In the genomic region with DNA sequence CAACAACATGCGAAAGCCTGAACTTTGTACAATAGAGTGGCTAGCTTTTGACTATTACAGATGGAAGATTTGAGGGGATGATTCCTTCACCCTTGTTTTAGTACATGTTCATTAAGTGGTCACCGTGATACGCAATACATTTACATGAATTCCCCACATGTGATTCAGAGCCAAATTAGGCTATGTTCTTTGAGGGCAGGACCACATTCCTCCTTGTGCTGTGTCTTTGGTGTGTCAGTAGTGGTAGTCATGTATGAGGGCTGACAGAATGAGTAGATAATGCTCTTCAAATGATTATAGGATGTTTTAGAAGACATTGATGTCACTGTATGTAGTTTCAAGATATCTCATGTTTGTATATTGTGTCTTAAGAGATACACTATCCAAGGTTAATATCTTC, we compare ENCODE assay signal across 21 cellular contexts. TPM values are rescaled to one million over a fixed set of nuclear protein-coding genes. Genes with fewer than 3 reads are reported as not detected.
DNase-seq lines count a peak whose midpoint lies in the region; ATAC-seq and TF ChIP-seq lines count a peak whose summit lies in the region.
"Had no signal": no experiment of that assay in that cellular context is flagged by ENCODE, and none has a peak within 500 bp of the region (broad histone marks: within the 10 kb centered on the region; RNA-seq: fewer than 3 reads in every experiment).

No MANE protein-coding gene starts in this region.

- ATAC-seq in IMR-90 (ENCODE audit: low read depth) (no peak), HG02981 (IDR thresholded peaks at IDR 0.05; ENCODE audit: unreplicated experiment) (no peak), left lobe of liver (no peak)
- ATAC-seq: SK-N-SH treated with all-trans-retinoic acid at 6 μM for 48 hours had no signal

- no peak for TF ChIP-seq POLR2A in IMR-90 (IDR thresholded peaks at IDR 0.05; ENCODE audit: low read depth, low read length)

- BruUV-seq in IMR-90 (replicated peaks; lab: Mats Ljungman, UMichigan) = no TSS peak

- no peaks in the 10 kb centered on the region; the same call in 1 of the 2 replicates for H3K36me3 ChIP-seq in IMR-90 (ENCODE audit: control insufficient read depth, insufficient read depth, low read length)

- peak; percentile 53 for DNase-seq in Daoy (ENCODE audit: low read depth)
- DNase-seq in IMR-90 = no peak
- peak; percentile 12 for DNase-seq in choroid plexus epithelial cell (ENCODE audit: low read depth)
- peak; percentile 17 for DNase-seq in kidney tubule cell (ENCODE audit: low spot score)
- DNase-seq in left lobe of liver (ENCODE audit: low spot score) = no peak
- DNase-seq in germinal center (ENCODE audit: low spot score) = no peak
- no peak for DNase-seq in COR-L47 (lab: John Stamatoyannopoulos, UW)
- DNase-seq: CD4-positive, CD25-positive, alpha-beta regulatory T cell; DMS79; GDM1; Kasumi-1; MM.1S; NCI-H1048; NCI-H1417 treated with DMSO at 0.1 percent for 48 hours; NCI-H187 treated with DMSO at 0.1 percent for 48 hours; NCI-H2107; NCI-H446 treated with DMSO at 0.1 percent for 48 hours; NCI-H69; PC-9 had no signal

- no CpG with 5 or more reads among the region's 3 CpGs for WGBS in IMR-90 (ENCODE audit: extremely low coverage in 2 of 2, insufficient read length in 1 of 2), 2 experiments

- H4K91ac ChIP-seq in IMR-90 (ENCODE audit: insufficient read depth, low read depth, low read length) = no peak overlapping the region

- H4K8ac ChIP-seq in IMR-90 (ENCODE audit: low read depth in 2 of 2, low read length in 2 of 2) = no peak overlapping the region; a peak in 1 of 4 replicates

- no peak for TF ChIP-seq CTCF in IMR-90 (conservative IDR thresholded peaks at IDR 0.05; ENCODE audit: low read depth, low read length)
- no peak for TF ChIP-seq CTCF in choroid plexus epithelial cell (conservative IDR thresholded peaks at IDR 0.05; ENCODE audit: low read depth, low read length)

- H3K4me1 ChIP-seq in IMR-90 (ENCODE audit: control insufficient read depth, insufficient read depth, low read length) = peaks cover 9% of the 10 kb centered on the region; the same call in 1 of the 2 replicates

- POLR2A ChIA-PET in IMR-90 (lab: Charles Lee; ENCODE audit: unreplicated experiment) = no interaction called here

- peak overlapping the region; percentile 13; the same call in 1 of the 2 replicates for H2BK120ac ChIP-seq in IMR-90 (ENCODE audit: low read depth, low read length)

- peaks cover 47 to 70% of the 10 kb centered on the region in 2 experiments for H3K79me1 ChIP-seq in IMR-90 (ENCODE audit: low read depth in 1 of 2, low read length in 2 of 2)

- H2BK20ac ChIP-seq in IMR-90 (ENCODE audit: low read depth, low read length) = 0 out of 2 replicates have a peak overlapping the region, but pooled peaks have one; percentile 39

- no peaks in the 10 kb centered on the region for H3K9me3 ChIP-seq in IMR-90 (ENCODE audit: control insufficient read depth, insufficient read depth, low read length)

- H2BK15ac ChIP-seq in IMR-90 (ENCODE audit: low read depth, low read length) = no peak overlapping the region

- dilution Hi-C loops in IMR-90 (cut with HindIII; ENCODE audit: low sequenced_read_pairs, unreplicated experiment) = no loop called here

- intact Hi-C loops in IMR-90 (cut with micrococcal nuclease) = no loop called here

- no peak overlapping the region for H3K4me2 ChIP-seq in IMR-90 (ENCODE audit: low read depth, low read length)
- H3K4me2 ChIP-seq: PC-9 had no signal

- H3K27me3 ChIP-seq in IMR-90 (ENCODE audit: control insufficient read depth, insufficient read depth, low read length) = no peaks in the 10 kb centered on the region

- 0 out of 2 replicates have a peak overlapping the region, but pooled peaks have one; percentile 33 for H3K23ac ChIP-seq in IMR-90 (ENCODE audit: low read depth, low read length)

- no peak overlapping the region for H3K56ac ChIP-seq in IMR-90 (ENCODE audit: extremely low read depth, insufficient read depth, low read length)

- no peak overlapping the region for H2AFZ ChIP-seq in IMR-90 (replicated peaks; ENCODE audit: low read length, poor library complexity)
- H2AFZ ChIP-seq: PC-9 had no signal

- H2BK5ac ChIP-seq in IMR-90 (ENCODE audit: low read depth, low read length, poor library complexity, severe bottlenecking) = no peak overlapping the region

- H3K14ac ChIP-seq in IMR-90 (replicated peaks; ENCODE audit: low read depth, low read length) = peak overlapping the region; percentile 79

- H4K5ac ChIP-seq in IMR-90 (ENCODE audit: low read depth, low read length) = no peak overlapping the region

- no peak overlapping the region for H3K9ac ChIP-seq in IMR-90 (ENCODE audit: low read depth, low read length)

- peaks cover 10% of the 10 kb centered on the region for H3K9me1 ChIP-seq in IMR-90 (ENCODE audit: insufficient read depth, low read length)

- no peak overlapping the region for H2AK9ac ChIP-seq in IMR-90 (replicated peaks; ENCODE audit: low read depth, low read length, poor library complexity)

- H4K20me1 ChIP-seq in IMR-90 (ENCODE audit: insufficient read depth, low read length) = peaks cover 17% of the 10 kb centered on the region

- H3K27ac ChIP-seq in IMR-90 (ENCODE audit: insufficient read depth, low read length) = no peak overlapping the region
- H3K27ac ChIP-seq: PC-9 had no signal

- in situ Hi-C loops in IMR-90 (cut with MboI; ENCODE audit: low sequenced_read_pairs) = no loop called here

- no peak overlapping the region for H2AK5ac ChIP-seq in IMR-90 (ENCODE audit: low read depth, low read length)

- no peak for TF ChIP-seq RAD21 in IMR-90 (IDR thresholded peaks at IDR 0.05; ENCODE audit: low read length)

- no peak overlapping the region; the same call in 1 of the 2 replicates for H3K18ac ChIP-seq in IMR-90 (ENCODE audit: low read depth, low read length)

- peak overlapping the region; percentile 11; the same call in 1 of the 2 replicates for H3K4ac ChIP-seq in IMR-90 (ENCODE audit: low read depth, low read length)

- no peak overlapping the region for H3K4me3 ChIP-seq in IMR-90 (ENCODE audit: insufficient read depth, low read depth, low read length)
- H3K4me3 ChIP-seq in choroid plexus epithelial cell (ENCODE audit: low read depth, low read length) = no peak overlapping the region
- H3K4me3 ChIP-seq: PC-9 had no signal

- CTCF ChIA-PET in IMR-90 (lab: Yijun Ruan, JAX) = interaction anchor here (1.1 kb wide), 1 partner anchor 614 kb away, joined by 3 read pairs; no protein-coding TSS in a partner anchor

TF ChIP-seq in IMR-90, 13 proteins besides CTCF, POLR2A, EP300 and RAD21:
- TF ChIP-seq, protein P1, sequence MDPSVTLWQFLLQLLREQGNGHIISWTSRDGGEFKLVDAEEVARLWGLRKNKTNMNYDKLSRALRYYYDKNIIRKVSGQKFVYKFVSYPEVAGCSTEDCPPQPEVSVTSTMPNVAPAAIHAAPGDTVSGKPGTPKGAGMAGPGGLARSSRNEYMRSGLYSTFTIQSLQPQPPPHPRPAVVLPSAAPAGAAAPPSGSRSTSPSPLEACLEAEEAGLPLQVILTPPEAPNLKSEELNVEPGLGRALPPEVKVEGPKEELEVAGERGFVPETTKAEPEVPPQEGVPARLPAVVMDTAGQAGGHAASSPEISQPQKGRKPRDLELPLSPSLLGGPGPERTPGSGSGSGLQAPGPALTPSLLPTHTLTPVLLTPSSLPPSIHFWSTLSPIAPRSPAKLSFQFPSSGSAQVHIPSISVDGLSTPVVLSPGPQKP (IDR thresholded peaks at IDR 0.05; ENCODE audit: borderline replicate concordance, low read depth, low read length) = no peak
- TF ChIP-seq RCOR1 (IDR thresholded peaks at IDR 0.05; ENCODE audit: insufficient replicate concordance, low read length) (no peak), CHD1 (IDR thresholded peaks at IDR 0.05; ENCODE audit: low read depth, low read length) (no peak), BHLHE40 (IDR thresholded peaks at IDR 0.05; ENCODE audit: low read depth, low read length) (no peak), SMC3 (IDR thresholded peaks at IDR 0.05; ENCODE audit: low read depth, low read length) (no peak)

RNA-seq across cellular contexts. Expression of a gene that starts 12.1 kb away (rescaled TPM):
- 5.2 and 9.1 TPM in 2 replicates for total RNA-seq in Daoy (2014; rRNA removed; shearing (Covaris generic))
- total RNA-seq in IMR-90 (2012; rRNA removed) = 24.7 and 31.0 TPM in 2 replicates
- polyA plus RNA-seq in IMR-90 (2012; rRNA removed) = 6.8 and 7.7 TPM in 2 replicates
- 3.8 and 7.2 TPM in 2 replicates for polyA plus RNA-seq in IMR-90 (2012; cell fraction: cytosol; rRNA removed)
- polyA plus RNA-seq in IMR-90 (2012; cell fraction: nucleus; rRNA removed; ENCODE audit: low replicate concordance) = 4.8 and 6.9 TPM in 2 replicates
- 15.6 TPM for total RNA-seq in left lobe of liver
- total RNA-seq: CD4-positive, CD25-positive, alpha-beta regulatory T cell had no signal
- polyA plus RNA-seq: CD4-positive, CD25-positive, alpha-beta regulatory T cell had no signal

Comparison
In these comparisons a context has a peak if more than half of its experiments do, and no peak if none do; other contexts are left out.
1. DNase-seq: peak in Daoy (single experiment), choroid plexus epithelial cell (single experiment) and kidney tubule cell (single experiment); none in IMR-90 (single experiment), left lobe of liver (single experiment), germinal center (single experiment) and COR-L47 (single experiment).